In genomic region chr9:123967323-123967722, GRCh38 we compare ENCODE assay signal across 34 cellular contexts.
"Had no signal": no experiment of that assay in that cellular context is flagged by ENCODE, and none has a peak within 500 bp of the region (broad histone marks: within the 10 kb centered on the region; RNA-seq: fewer than 3 reads in every experiment).

No MANE protein-coding gene starts in this region.

- DNase-seq: Karpas-422, Kasumi-1, MG63, MM.1S, MV-4-11, NCI-H1048, NCI-H1092, NCI-H1092 treated with DMSO at 0.1 percent for 48 hours, NCI-H1105, NCI-H1105 treated with DMSO at 0.1 percent for 48 hours, NCI-H1417, NCI-H1417 treated with DMSO at 0.1 percent for 48 hours, NCI-H1436, NCI-H1436 treated with DMSO at 0.1 percent for 48 hours, NCI-H146, NCI-H1694, NCI-H1694 treated with DMSO at 0.1 percent for 48 hours, NCI-H187, NCI-H187 treated with DMSO at 0.1 percent for 48 hours, NCI-H1930, NCI-H2029, NCI-H2029 treated with DMSO at 0.1 percent for 48 hours, NCI-H2081, NCI-H2081 treated with DMSO at 0.1 percent for 48 hours, NCI-H2107, NCI-H2171, NCI-H2171 treated with DMSO at 0.1 percent for 48 hours, NCI-H2227 treated with DMSO at 0.1 percent for 48 hours, NCI-H226, NCI-H345, NCI-H446, NCI-H446 treated with DMSO at 0.1 percent for 48 hours, NCI-H510A, NCI-H510A treated with DMSO at 0.1 percent for 48 hours had no signal

- H3K4me3 ChIP-seq: MG63 had no signal

- H3K9me3 ChIP-seq: MG63 had no signal

- H3K27me3 ChIP-seq: MG63 had no signal

- H3K36me3 ChIP-seq: MG63 had no signal
